ENCODE assay signal across 12 cellular contexts in genomic region chr18:23981369-23981768, GRCh38. TPM values are rescaled to one million over a fixed set of nuclear protein-coding genes. Genes with fewer than 3 reads are reported as not detected.
DNase-seq lines count a peak whose midpoint lies in the region; ATAC-seq and TF ChIP-seq lines count a peak whose summit lies in the region.
"Had no signal": no experiment of that assay in that cellular context is flagged by ENCODE, and none has a peak within 500 bp of the region (broad histone marks: within the 10 kb centered on the region; RNA-seq: fewer than 3 reads in every experiment).

No MANE protein-coding gene starts in this region.

- H3K27me3 Mint-ChIP-seq in WTC11 (ENCODE audit: low read depth) (no peaks in the 10 kb centered on the region; the same call in 1 of the 2 replicates), CD14-positive monocyte (ENCODE audit: low read depth in 3 of 3) (no peaks in the 10 kb centered on the region)
- H3K27me3 Mint-ChIP-seq: central memory CD8-positive, alpha-beta T cell had no signal

- H3K9me3 ChIP-seq in BLaER1 (peaks cover 14% of the 10 kb centered on the region), Karpas-422 (ENCODE audit: low read length) (no peaks in the 10 kb centered on the region)
- H3K9me3 ChIP-seq: suprapubic skin had no signal

- H3K79me2 ChIP-seq in Karpas-422 (ENCODE audit: low read length) = no peaks in the 10 kb centered on the region

- CTCF ChIA-PET in WTC11 (lab: Charles Lee) = no interaction called here

- H3K4me1 ChIP-seq in BLaER1 (peaks cover 17% of the 10 kb centered on the region), Karpas-422 (ENCODE audit: low read length) (no peaks in the 10 kb centered on the region)
- H3K4me1 ChIP-seq: suprapubic skin had no signal

- peaks cover 17% of the 10 kb centered on the region for H3K4me1 Mint-ChIP-seq in WTC11
- peaks cover 5% of the 10 kb centered on the region for H3K4me1 Mint-ChIP-seq in CD14-positive monocyte

- H2AFZ ChIP-seq in Karpas-422 (ENCODE audit: low read length) = no peak overlapping the region

- H3K27ac Mint-ChIP-seq in WTC11 = no peak overlapping the region
- no peak overlapping the region for H3K27ac Mint-ChIP-seq in CD14-positive monocyte

- H3K9me3 Mint-ChIP-seq in WTC11 (peaks cover 19% of the 10 kb centered on the region), CD14-positive monocyte (peaks cover 0 to 3% (median 2%) of the 10 kb centered on the region in 7 donors)
- H3K9me3 Mint-ChIP-seq: central memory CD8-positive, alpha-beta T cell had no signal

- no peak overlapping the region for H3K4me3 Mint-ChIP-seq in WTC11
- no peak overlapping the region for H3K4me3 Mint-ChIP-seq in CD14-positive monocyte
- H3K4me3 Mint-ChIP-seq: central memory CD8-positive, alpha-beta T cell had no signal

- DNase-seq in WTC11 (ENCODE audit: low spot score) (no peak), SW 1271 (lab: John Stamatoyannopoulos, UW) (no peak), CD14-positive monocyte (ENCODE audit: low spot score) (no peak), NCI-H526 (lab: John Stamatoyannopoulos, UW) (no peak), Karpas-422 (no peak)
- DNase-seq: activated CD4-positive, alpha-beta T cell treated with anti-CD3 and anti-CD28 coated beads, Interleukin-2, amount 50 U/mL, for 1 hour; NCI-H345 had no signal

- no peaks in the 10 kb centered on the region for H3K36me3 ChIP-seq in BLaER1
- no peaks in the 10 kb centered on the region for H3K36me3 ChIP-seq in Karpas-422 (ENCODE audit: insufficient read depth, low read length)
- H3K36me3 ChIP-seq: suprapubic skin had no signal

- TF ChIP-seq CTCF in WTC11 (IDR thresholded peaks at IDR 0.05) (no peak), CD14-positive monocyte (IDR thresholded peaks at IDR 0.05) (no peak)

- intact Hi-C loops in CD14-positive monocyte (cut with micrococcal nuclease) = no loop called here

- peak; percentile 82 for ATAC-seq in GM19328 (IDR thresholded peaks at IDR 0.05; ENCODE audit: unreplicated experiment)
- ATAC-seq in HG03045 (IDR thresholded peaks at IDR 0.05; ENCODE audit: unreplicated experiment) = peak; percentile 74
- peak; percentile 77 for ATAC-seq in WTC11

- no peaks in the 10 kb centered on the region for H3K9me2 ChIP-seq in Karpas-422 (replicated peaks; ENCODE audit: insufficient read depth, low read length)

- H4K20me1 ChIP-seq in BLaER1 (no peaks in the 10 kb centered on the region), Karpas-422 (ENCODE audit: insufficient read depth, low read depth, low read length) (no peaks in the 10 kb centered on the region)

- H3K4me2 ChIP-seq in BLaER1 = peak overlapping the region; percentile 55
- no peak overlapping the region for H3K4me2 ChIP-seq in Karpas-422 (ENCODE audit: low read depth, low read length, poor library complexity, severe bottlenecking)

- no peak overlapping the region for H3K9ac ChIP-seq in BLaER1
- H3K9ac ChIP-seq in Karpas-422 (ENCODE audit: low read length) = no peak overlapping the region

- POLR2A ChIA-PET in WTC11 (lab: Charles Lee) = no interaction called here

- H3K36me3 Mint-ChIP-seq in WTC11 (peaks cover 10% of the 10 kb centered on the region), CD14-positive monocyte (no peaks in the 10 kb centered on the region)

- no peak overlapping the region for H3K27ac ChIP-seq in BLaER1
- H3K27ac ChIP-seq in Karpas-422 (ENCODE audit: low read length) = no peak overlapping the region
- H3K27ac ChIP-seq: suprapubic skin had no signal

- H3K27me3 ChIP-seq in BLaER1 (no peaks in the 10 kb centered on the region), Karpas-422 (ENCODE audit: low read length) (no peaks in the 10 kb centered on the region)
- H3K27me3 ChIP-seq: suprapubic skin had no signal

- H3K4me3 ChIP-seq in BLaER1 = no peak overlapping the region
- no peak overlapping the region for H3K4me3 ChIP-seq in Karpas-422 (ENCODE audit: low read length)
- H3K4me3 ChIP-seq: suprapubic skin had no signal

TF ChIP-seq in WTC11, 78 proteins besides CTCF, POLR2A, EP300 and RAD21:
- TF ChIP-seq MYBL2 (CRISPR knock-in tag; IDR thresholded peaks at IDR 0.05) (no peak), ZNF232 (CRISPR knock-in tag; IDR thresholded peaks at IDR 0.05) (no peak), SMAD4 (CRISPR knock-in tag; IDR thresholded peaks at IDR 0.05) (no peak), NFE2L1 (CRISPR knock-in tag; IDR thresholded peaks at IDR 0.05) (no peak), JAZF1 (CRISPR knock-in tag; IDR thresholded peaks at IDR 0.05) (no peak), ZNF416 (CRISPR knock-in tag; IDR thresholded peaks at IDR 0.05) (no peak), CBFB (CRISPR knock-in tag; IDR thresholded peaks at IDR 0.05; ENCODE audit: low read depth) (no peak), ZNF396 (CRISPR knock-in tag; IDR thresholded peaks at IDR 0.05; ENCODE audit: borderline replicate concordance) (no peak), OVOL2 (CRISPR knock-in tag; IDR thresholded peaks at IDR 0.05; ENCODE audit: borderline replicate concordance) (no peak), GRHL2 (CRISPR knock-in tag; IDR thresholded peaks at IDR 0.05; ENCODE audit: insufficient replicate concordance, severe bottlenecking) (no peak), HMGXB4 (CRISPR knock-in tag; IDR thresholded peaks at IDR 0.05) (no peak), ELF4 (CRISPR knock-in tag; IDR thresholded peaks at IDR 0.05; ENCODE audit: low read depth) (no peak), PRRX2 (CRISPR knock-in tag; IDR thresholded peaks at IDR 0.05) (no peak), CREM (CRISPR knock-in tag; IDR thresholded peaks at IDR 0.05) (no peak)
- TF ChIP-seq, protein P1, sequence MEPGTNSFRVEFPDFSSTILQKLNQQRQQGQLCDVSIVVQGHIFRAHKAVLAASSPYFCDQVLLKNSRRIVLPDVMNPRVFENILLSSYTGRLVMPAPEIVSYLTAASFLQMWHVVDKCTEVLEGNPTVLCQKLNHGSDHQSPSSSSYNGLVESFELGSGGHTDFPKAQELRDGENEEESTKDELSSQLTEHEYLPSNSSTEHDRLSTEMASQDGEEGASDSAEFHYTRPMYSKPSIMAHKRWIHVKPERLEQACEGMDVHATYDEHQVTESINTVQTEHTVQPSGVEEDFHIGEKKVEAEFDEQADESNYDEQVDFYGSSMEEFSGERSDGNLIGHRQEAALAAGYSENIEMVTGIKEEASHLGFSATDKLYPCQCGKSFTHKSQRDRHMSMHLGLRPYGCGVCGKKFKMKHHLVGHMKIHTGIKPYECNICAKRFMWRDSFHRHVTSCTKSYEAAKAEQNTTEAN (CRISPR knock-in tag; IDR thresholded peaks at IDR 0.05) = no peak

RNA-seq across cellular contexts. Expression of gene TTC39C, which starts 33.2 kb away (rescaled TPM):
- total RNA-seq in WTC11 (2021) = 28.8 to 57.3 TPM (median 31.4 TPM) in 3 replicates
- 1 to 10 TPM; 4.3 to 8.3 TPM for polyA plus RNA-seq in CD14-positive monocyte
- 0.07 TPM in 1 of 2 replicates, not detected in the other for total RNA-seq in Karpas-422 (2014; rRNA removed; shearing (Covaris generic); ENCODE audit: low replicate concordance)

Comparison
In these comparisons a context has a peak if more than half of its experiments do, and no peak if none do; other contexts are left out.
1. RNA of gene TTC39C, which starts 33.2 kb away (total RNA-seq): 28.8 to 57.3 TPM in WTC11; 0.07 TPM in Karpas-422; every median in the first group is over 10 times any median in the second.
2. Peak in every context shown above with its lines, with median percentiles within 50 percentile points of each other: ATAC-seq.